Comparison of ENCODE assay signal across 11 cellular contexts in the genomic region with DNA sequence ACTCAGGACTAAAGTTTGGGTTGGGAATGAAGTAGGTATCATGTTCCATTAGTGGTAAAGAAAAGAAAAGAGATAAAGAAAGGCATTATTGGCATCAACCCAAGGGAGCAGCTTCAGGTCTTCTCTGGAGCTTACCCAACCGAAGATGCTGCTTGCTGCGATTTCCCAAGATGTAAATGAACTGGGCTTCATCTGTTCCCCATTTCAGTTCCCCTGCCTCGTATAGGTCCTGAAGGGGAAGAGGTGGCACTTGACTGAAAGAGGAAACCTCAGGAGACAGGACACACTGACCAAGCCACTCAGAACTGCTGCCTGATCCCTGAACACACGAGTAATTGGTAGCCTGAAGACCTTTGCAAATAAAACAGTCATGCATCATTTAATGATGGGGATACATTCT. TPM values are rescaled to one million over a fixed set of nuclear protein-coding genes. Genes with fewer than 3 reads are reported as not detected.
DNase-seq lines count a peak whose midpoint lies in the region; ATAC-seq, FAIRE-seq and TF ChIP-seq lines count a peak whose summit lies in the region.
"Had no signal": no experiment of that assay in that cellular context is flagged by ENCODE, and none has a peak within 500 bp of the region (broad histone marks: within the 10 kb centered on the region; RNA-seq: fewer than 3 reads in every experiment).

No MANE protein-coding gene starts in this region.

- TF ChIP-seq CTCF in DOHH2 (IDR thresholded peaks at IDR 0.05; ENCODE audit: low read depth, low read length, poor library complexity, severe bottlenecking) (no peak), K562 (IDR thresholded peaks at IDR 0.05 in 2 of 3, conservative IDR thresholded peaks at IDR 0.05 in 1 of 3; ENCODE audit: insufficient read depth in 2 of 3, low read depth in 1 of 3, low read length in 3 of 3) (no peak), foreskin fibroblast (IDR thresholded peaks at IDR 0.05; ENCODE audit: low read depth, low read length) (no peak)

- no peak overlapping the region for H2AFZ ChIP-seq in K562 (ENCODE audit: low read depth, low read length)

- DNase-seq in Ammon's horn (ENCODE audit: low spot score) (peak; percentile 72), NCI-H510A treated with DMSO at 0.1 percent for 48 hours (lab: John Stamatoyannopoulos, UW) (peak; percentile 92), K562 (ENCODE audit: extremely low read depth in 1 of 4, low spot score in 3 of 4) (no peak), KG1 (lab: John Stamatoyannopoulos, UW) (no peak), foreskin fibroblast (no peak), ecto neural progenitor cell (ENCODE audit: low spot score) (no peak)
- DNase-seq: activated naive CD4-positive, alpha-beta T cell treated with anti-CD3 and anti-CD28 coated beads, Interleukin-2, amount 50 U/mL, for 16 hours; NK-92 treated with Interleukin-12 subunit alpha and Interleukin-12 subunit beta, amount 100 ng/mL, for 24 hours; stimulated activated CD4-positive, alpha-beta T cell treated with anti-CD3 and anti-CD28 coated beads, Interleukin-4, amount 100 ng/mL, for 4 hours had no signal

- H3K27me3 ChIP-seq in DOHH2 (ENCODE audit: control insufficient read depth, low read length) (no peaks in the 10 kb centered on the region), K562 (ENCODE audit: control insufficient read depth in 2 of 2, insufficient read depth in 2 of 2, low read length in 2 of 2) (peaks cover 0 to 26% of the 10 kb centered on the region in 2 experiments; a peak in 1 of 5 replicates)

- in situ Hi-C loops in K562 (cut with MboI): no loop called here

- TF ChIP-seq POLR2A in K562 (conservative IDR thresholded peaks at IDR 0.05): no peak

- no peak for TF ChIP-seq RAD21 in K562 (CRISPR knock-in tag; conservative IDR thresholded peaks at IDR 0.05 in 1 of 2, IDR thresholded peaks at IDR 0.05 in 1 of 2)

- 34% methylated on average over 4 of the region's 4 CpGs for WGBS in K562 (ENCODE audit: insufficient coverage, low coverage, missing lambda C conversion rate)

- H3K9ac ChIP-seq in K562 (ENCODE audit: insufficient read depth in 1 of 2, low read depth in 2 of 2, low read length in 2 of 2): no peak overlapping the region

- TF ChIP-seq EP300 in K562 (IDR thresholded peaks at IDR 0.05; ENCODE audit: low read length): no peak

- H3K9me1 ChIP-seq in K562 (ENCODE audit: control insufficient read depth, insufficient read depth, low read length): no peaks in the 10 kb centered on the region

- BruUV-seq in K562 (replicated peaks; lab: Mats Ljungman, UMichigan): no TSS peak

- no peaks in the 10 kb centered on the region for H3K9me3 ChIP-seq in DOHH2 (ENCODE audit: control insufficient read depth, insufficient read depth, low read length)
- no peaks in the 10 kb centered on the region for H3K9me3 ChIP-seq in K562 (replicated peaks; ENCODE audit: control insufficient read depth, insufficient read depth, low read depth, low read length)

- no peak for ATAC-seq in K562
- no peak for ATAC-seq in GM18517 (IDR thresholded peaks at IDR 0.05; ENCODE audit: unreplicated experiment)

- CTCF ChIA-PET in K562 (lab: Yijun Ruan, JAX; ENCODE audit: low intra/inter-chr PET ratio): interaction anchor here (0.6 kb wide), 1 partner anchor 551 kb away, joined by 6 read pairs; no protein-coding TSS in a partner anchor

- no peak for FAIRE-seq in K562 (lab: Jason Lieb, UNC)

- no peaks in the 10 kb centered on the region for H3F3A ChIP-seq in DOHH2 (ENCODE audit: control insufficient read depth, insufficient read depth)

- no peaks in the 10 kb centered on the region for H3K9me2 ChIP-seq in DOHH2 (replicated peaks; ENCODE audit: control insufficient read depth, low read length)

- H3K4me3 ChIP-seq in DOHH2 (ENCODE audit: low read length) (no peak overlapping the region), K562 (no peak overlapping the region), foreskin fibroblast (ENCODE audit: low read depth in 1 of 2, low read length in 2 of 2) (no peak overlapping the region)

- POLR2A ChIA-PET in K562 (lab: Yijun Ruan, JAX): interaction anchor here (0.6 to 0.7 kb wide), 2 partner anchors 81 to 138 kb away, joined by 3 read pairs; no protein-coding TSS in a partner anchor

- intact Hi-C loops in K562 (cut with micrococcal nuclease): no loop called here

- H3K4me1 ChIP-seq in DOHH2 (ENCODE audit: control insufficient read depth, low read length) (peaks cover 27% of the 10 kb centered on the region), K562 (replicated peaks in 1 of 2; ENCODE audit: control insufficient read depth in 2 of 2, insufficient read depth in 2 of 2, low read length in 2 of 2) (no peaks in the 10 kb centered on the region)

- H3K4me2 ChIP-seq in DOHH2 (ENCODE audit: low read length) (0 out of 2 replicates have a peak overlapping the region, but pooled peaks have one; percentile 4), K562 (ENCODE audit: insufficient read depth, low read length) (no peak overlapping the region)

- no peaks in the 10 kb centered on the region for H3K79me2 ChIP-seq in DOHH2 (ENCODE audit: control insufficient read depth, low read length)
- no peaks in the 10 kb centered on the region for H3K79me2 ChIP-seq in K562 (ENCODE audit: control insufficient read depth, insufficient read depth, low read length)

- H4K20me1 ChIP-seq in DOHH2 (ENCODE audit: control insufficient read depth, insufficient read depth, low read depth, low read length) (no peaks in the 10 kb centered on the region), K562 (replicated peaks; ENCODE audit: control insufficient read depth, insufficient read depth, low read length) (no peaks in the 10 kb centered on the region)

- H3K27ac ChIP-seq in DOHH2 (ENCODE audit: low read depth, low read length): no peak overlapping the region
- no peak overlapping the region for H3K27ac ChIP-seq in K562 (ENCODE audit: extremely low read depth, low read depth, low read length)

- H3K36me3 ChIP-seq in DOHH2 (ENCODE audit: control insufficient read depth, low read length): no peaks in the 10 kb centered on the region
- H3K36me3 ChIP-seq in K562 (ENCODE audit: control insufficient read depth, insufficient read depth, low read length): no peaks in the 10 kb centered on the region

TF ChIP-seq in K562, 482 proteins besides CTCF, POLR2A, EP300 and RAD21:
- TF ChIP-seq NFIC (IDR thresholded peaks at IDR 0.05) (0 out of 2 replicates have a peak, but pooled peaks have one; percentile 9), FOXP1 (CRISPR knock-in tag; IDR thresholded peaks at IDR 0.05) (no peak)

RNA-seq across cellular contexts. Expression of gene ANXA6, which starts 24.6 kb away (rescaled TPM):
- total RNA-seq in K562 (2011; cell fraction: chromatin; rRNA removed; ENCODE audit: low replicate concordance): 14.4 and 15.9 TPM in 2 replicates
- 6.0 and 8.9 TPM in 2 replicates for total RNA-seq in K562 (2011; cell fraction: nucleolus; rRNA removed)
- 11.6 and 11.7 TPM in 2 replicates for total RNA-seq in K562 (2011; cell fraction: nucleoplasm; rRNA removed)
- total RNA-seq in K562 (2014; rRNA removed) (8.1 and 11.8 TPM in 2 replicates), K562 (2014; rRNA removed; fragmentation: Illumina TruSeq; extraction: Trizol) (7.8 and 9.6 TPM in 2 replicates), K562 (2015; rRNA removed; fragmentation: Illumina TruSeq; extraction: Trizol) (12.0 and 13.2 TPM in 2 replicates), K562 (2021) (11.6 and 12.0 TPM in 2 replicates)
- polyA plus RNA-seq in K562 (2011; rRNA removed) (8.1 and 27.2 TPM in 2 replicates), K562 (2014; fragmentation: Illumina TruSeq; extraction: Trizol) (10.1 and 10.4 TPM in 2 replicates), K562 (2014; fragmentation: Nextera tagmentation; extraction: Ambion mirVana) (1 to 10 TPM in 1 of 2 experiments, under 1 TPM in 1; 0.70 to 1.9 TPM), K562 (2014; rRNA removed) (8.3 and 8.8 TPM in 2 replicates)
- 7.1 and 33.5 TPM in 2 replicates for polyA plus RNA-seq in K562 (2011; cell fraction: cytosol; rRNA removed)
- polyA plus RNA-seq in K562 (2011; cell fraction: nucleus; rRNA removed): 5.0 and 18.8 TPM in 2 replicates
- 13.5 and 16.9 TPM in 2 replicates for polyA plus RNA-seq in K562 (2012)
- polyA minus RNA-seq in K562 (2011; rRNA and poly(A)+ RNA removed): 11.3 and 36.0 TPM in 2 replicates
- polyA minus RNA-seq in K562 (2011; cell fraction: cytosol; rRNA and poly(A)+ RNA removed): 5.2 and 14.0 TPM in 2 replicates
- polyA minus RNA-seq in K562 (2011; cell fraction: nucleus; rRNA and poly(A)+ RNA removed): 6.1 and 27.3 TPM in 2 replicates

RNA-seq across cellular contexts. Expression of gene TNIP1, which starts 52.1 kb away (rescaled TPM):
- 107 and 139 TPM in 2 replicates for total RNA-seq in K562 (2011; cell fraction: chromatin; rRNA removed; ENCODE audit: low replicate concordance)
- 57.9 and 62.4 TPM in 2 replicates for total RNA-seq in K562 (2011; cell fraction: nucleolus; rRNA removed)
- 79.0 and 111 TPM in 2 replicates for total RNA-seq in K562 (2011; cell fraction: nucleoplasm; rRNA removed)
- total RNA-seq in K562 (2014; rRNA removed) (40.5 and 41.2 TPM in 2 replicates), K562 (2014; rRNA removed; fragmentation: Illumina TruSeq; extraction: Trizol) (13.9 and 18.4 TPM in 2 replicates), K562 (2015; rRNA removed; fragmentation: Illumina TruSeq; extraction: Trizol) (24.1 and 24.5 TPM in 2 replicates), K562 (2021) (41.0 and 42.6 TPM in 2 replicates)
- polyA plus RNA-seq in K562 (2011; rRNA removed) (26.9 and 35.4 TPM in 2 replicates), K562 (2014; fragmentation: Illumina TruSeq; extraction: Trizol) (25.3 and 26.4 TPM in 2 replicates), K562 (2014; fragmentation: Nextera tagmentation; extraction: Ambion mirVana) (under 1 TPM; 0.46 to 0.99 TPM), K562 (2014; rRNA removed) (24.6 and 33.5 TPM in 2 replicates)
- polyA plus RNA-seq in K562 (2011; cell fraction: cytosol; rRNA removed): 23.2 and 26.3 TPM in 2 replicates
- polyA plus RNA-seq in K562 (2011; cell fraction: nucleus; rRNA removed): 43.5 and 44.0 TPM in 2 replicates
- polyA plus RNA-seq in K562 (2012): 37.0 and 57.9 TPM in 2 replicates
- polyA minus RNA-seq in K562 (2011; rRNA and poly(A)+ RNA removed): 50.2 and 55.3 TPM in 2 replicates
- 31.5 and 54.0 TPM in 2 replicates for polyA minus RNA-seq in K562 (2011; cell fraction: cytosol; rRNA and poly(A)+ RNA removed)
- polyA minus RNA-seq in K562 (2011; cell fraction: nucleus; rRNA and poly(A)+ RNA removed): 33.0 and 56.4 TPM in 2 replicates

Comparison
In these comparisons a context has a peak if more than half of its experiments do, and no peak if none do; other contexts are left out.
1. DNase-seq: peak in Ammon's horn (single experiment) and NCI-H510A treated with DMSO at 0.1 percent for 48 hours (single experiment); none in K562 (0 of 4), KG1 (single experiment), foreskin fibroblast (0 of 2) and ecto neural progenitor cell (single experiment).